In genomic region chr10:80893256-80893655, GRCh38 we compare ENCODE assay signal across 18 cellular contexts.
DNase-seq lines count a peak whose midpoint lies in the region; ATAC-seq and TF ChIP-seq lines count a peak whose summit lies in the region.
"Had no signal": no experiment of that assay in that cellular context is flagged by ENCODE, and none has a peak within 500 bp of the region (broad histone marks: within the 10 kb centered on the region; RNA-seq: fewer than 3 reads in every experiment).

No MANE protein-coding gene starts in this region.

- no peak for TF ChIP-seq POLR2A in right lobe of liver (IDR thresholded peaks at IDR 0.05)
- no peak for TF ChIP-seq POLR2A in spleen (IDR thresholded peaks at IDR 0.05)

- peak; percentile 22 for DNase-seq in activated CD4-positive, alpha-beta T cell treated with anti-CD3 and anti-CD28 coated beads, Interleukin-2, amount 10 ng/mL, durations not matched to agents 24 days and 14 days
- no peak for DNase-seq in activated CD4-positive, alpha-beta T cell treated with anti-CD3 and anti-CD28 coated beads for 36 hours
- DNase-seq in right lobe of liver (no peak), spleen (no peak), endodermal cell (no peak)
- DNase-seq: AML-193; Caco-2; Calu3; CD4-positive, alpha-beta T cell; CD8-positive, alpha-beta T cell; DMS79 treated with DMSO at 0.1 percent for 48 hours; GF-D8 had no signal

- H3K27me3 ChIP-seq in HUES6 (ENCODE audit: control insufficient read depth, insufficient read depth, low read length) (peaks cover 31% of the 10 kb centered on the region; the same call in 1 of the 2 replicates), right lobe of liver (no peaks in the 10 kb centered on the region), spleen (replicated peaks in 1 of 7) (no peaks in the 10 kb centered on the region), endodermal cell (ENCODE audit: control insufficient read depth, insufficient read depth, low read length, poor library complexity, severe bottlenecking) (no peaks in the 10 kb centered on the region)
- H3K27me3 ChIP-seq: BLaER1 treated with 17β-estradiol and CSF1 and Interleukin-3, amounts not matched to agents 10 nM and 100 nM had no signal

- no peak overlapping the region for H3K4me3 ChIP-seq in HUES6 (ENCODE audit: low read depth, low read length)
- H3K4me3 ChIP-seq in right lobe of liver, result no peak overlapping the region
- H3K4me3 ChIP-seq in spleen, result no peak overlapping the region
- H3K4me3 ChIP-seq in endodermal cell (ENCODE audit: low read length), result no peak overlapping the region
- H3K4me3 ChIP-seq: A549; BLaER1 treated with 17β-estradiol and CSF1 and Interleukin-3, amounts not matched to agents 10 nM and 100 nM had no signal

- H3K9me3 ChIP-seq in HUES6 (ENCODE audit: control insufficient read depth, insufficient read depth, low read depth, low read length) (no peaks in the 10 kb centered on the region), right lobe of liver (no peaks in the 10 kb centered on the region), spleen (no peaks in the 10 kb centered on the region), endodermal cell (ENCODE audit: control insufficient read depth, low read length) (no peaks in the 10 kb centered on the region)
- H3K9me3 ChIP-seq: A549; BLaER1 treated with 17β-estradiol and CSF1 and Interleukin-3, amounts not matched to agents 10 nM and 100 nM; Caco-2 had no signal

- no peaks in the 10 kb centered on the region for H3K36me3 Mint-ChIP-seq in activated CD4-positive, alpha-beta T cell treated with anti-CD3 and anti-CD28 coated beads, Interleukin-2, amount 10 ng/mL, durations not matched to agents 24 days and 14 days (ENCODE audit: low read depth)
- no peaks in the 10 kb centered on the region for H3K36me3 Mint-ChIP-seq in activated CD4-positive, alpha-beta T cell treated with anti-CD3 and anti-CD28 coated beads for 36 hours (ENCODE audit: low read depth)
- no peaks in the 10 kb centered on the region for H3K36me3 Mint-ChIP-seq in endodermal cell (ENCODE audit: low read depth)
- H3K36me3 Mint-ChIP-seq: CD8-positive, alpha-beta T cell had no signal

- H3K4me1 ChIP-seq in HUES6 (ENCODE audit: control insufficient read depth, insufficient read depth, low read length), result peaks cover 60% of the 10 kb centered on the region
- H3K4me1 ChIP-seq in right lobe of liver, result peaks cover 0 to 17% (median 0%) of the 10 kb centered on the region in 4 donors
- H3K4me1 ChIP-seq in spleen, result no peaks in the 10 kb centered on the region
- H3K4me1 ChIP-seq in endodermal cell (ENCODE audit: control insufficient read depth, insufficient read depth, low read length), result peaks cover 11% of the 10 kb centered on the region
- H3K4me1 ChIP-seq: A549, Caco-2 had no signal

- H3K36me3 ChIP-seq in HUES6 (ENCODE audit: control insufficient read depth, insufficient read depth, low read length) (no peaks in the 10 kb centered on the region), right lobe of liver (no peaks in the 10 kb centered on the region), spleen (no peaks in the 10 kb centered on the region), endodermal cell (ENCODE audit: control insufficient read depth, insufficient read depth, low read length) (no peaks in the 10 kb centered on the region)
- H3K36me3 ChIP-seq: BLaER1 treated with 17β-estradiol and CSF1 and Interleukin-3, amounts not matched to agents 10 nM and 100 nM had no signal

- no peaks in the 10 kb centered on the region for H3K4me1 Mint-ChIP-seq in activated CD4-positive, alpha-beta T cell treated with anti-CD3 and anti-CD28 coated beads, Interleukin-2, amount 10 ng/mL, durations not matched to agents 24 days and 14 days
- H3K4me1 Mint-ChIP-seq in activated CD4-positive, alpha-beta T cell treated with anti-CD3 and anti-CD28 coated beads for 36 hours, result no peaks in the 10 kb centered on the region
- H3K4me1 Mint-ChIP-seq in endodermal cell, result peaks cover 16% of the 10 kb centered on the region
- H3K4me1 Mint-ChIP-seq: B cell had no signal

- no peak for ATAC-seq in activated CD4-positive, alpha-beta T cell treated with anti-CD3 and anti-CD28 coated beads for 36 hours
- peak; percentile 34 to 67 (median 39) for ATAC-seq in right lobe of liver
- ATAC-seq: A549; CD8-positive, alpha-beta T cell had no signal

- POLR2A ChIA-PET in activated CD4-positive, alpha-beta T cell treated with anti-CD3 and anti-CD28 coated beads for 36 hours (lab: Charles Lee), result interaction anchor here (0.6 kb wide), 1 partner anchor 16 kb away, joined by 3 read pairs; no protein-coding TSS in a partner anchor

- H3K27ac Mint-ChIP-seq in activated CD4-positive, alpha-beta T cell treated with anti-CD3 and anti-CD28 coated beads, Interleukin-2, amount 10 ng/mL, durations not matched to agents 24 days and 14 days, result no peak overlapping the region
- no peak overlapping the region for H3K27ac Mint-ChIP-seq in activated CD4-positive, alpha-beta T cell treated with anti-CD3 and anti-CD28 coated beads for 36 hours
- no peak overlapping the region for H3K27ac Mint-ChIP-seq in endodermal cell
- H3K27ac Mint-ChIP-seq: B cell; CD4-positive, alpha-beta T cell; CD8-positive, alpha-beta T cell had no signal

- H3K4me3 Mint-ChIP-seq in activated CD4-positive, alpha-beta T cell treated with anti-CD3 and anti-CD28 coated beads, Interleukin-2, amount 10 ng/mL, durations not matched to agents 24 days and 14 days, result no peak overlapping the region
- H3K4me3 Mint-ChIP-seq in activated CD4-positive, alpha-beta T cell treated with anti-CD3 and anti-CD28 coated beads for 36 hours, result no peak overlapping the region
- no peak overlapping the region for H3K4me3 Mint-ChIP-seq in endodermal cell
- H3K4me3 Mint-ChIP-seq: B cell; CD4-positive, alpha-beta T cell; CD8-positive, alpha-beta T cell had no signal

- CTCF ChIA-PET in activated CD4-positive, alpha-beta T cell treated with anti-CD3 and anti-CD28 coated beads for 36 hours (lab: Charles Lee), result no interaction called here

- 22% methylated on average over 3 of the region's 5 CpGs for WGBS in right lobe of liver (ENCODE audit: insufficient coverage, low coverage, low lambda C conversion rate, missing lambda C conversion rate)
- 80 to 95% (median 87%) methylated on average over 5 of the region's 5 CpGs for WGBS in spleen, 5 donors
- 98% methylated on average over 5 of the region's 5 CpGs; no CpG with 5 or more reads in 1 of the 2 experiments for WGBS in endodermal cell (ENCODE audit: insufficient coverage in 1 of 2, insufficient read length in 1 of 2), 2 experiments

- intact Hi-C loops in activated CD4-positive, alpha-beta T cell treated with anti-CD3 and anti-CD28 coated beads, Interleukin-2, amount 10 ng/mL, durations not matched to agents 24 days and 14 days (cut with micrococcal nuclease), result no loop called here
- intact Hi-C loops in activated CD4-positive, alpha-beta T cell treated with anti-CD3 and anti-CD28 coated beads for 36 hours (cut with DNase I, micrococcal nuclease), result no loop called here
- intact Hi-C loops in right lobe of liver (cut with DNase I) (no loop called here), spleen (cut with DNase I; ENCODE audit: low total_unique reads) (no loop called here)

- no peaks in the 10 kb centered on the region for H3K9me3 Mint-ChIP-seq in activated CD4-positive, alpha-beta T cell treated with anti-CD3 and anti-CD28 coated beads, Interleukin-2, amount 10 ng/mL, durations not matched to agents 24 days and 14 days
- H3K9me3 Mint-ChIP-seq in activated CD4-positive, alpha-beta T cell treated with anti-CD3 and anti-CD28 coated beads for 36 hours (ENCODE audit: low read depth), result no peaks in the 10 kb centered on the region
- no peaks in the 10 kb centered on the region for H3K9me3 Mint-ChIP-seq in endodermal cell
- H3K9me3 Mint-ChIP-seq: CD4-positive, alpha-beta T cell; CD8-positive, alpha-beta T cell had no signal

- TF ChIP-seq CTCF in right lobe of liver (IDR thresholded peaks at IDR 0.05), result no peak
- no peak for TF ChIP-seq CTCF in spleen (IDR thresholded peaks at IDR 0.05 in 8 of 11, conservative IDR thresholded peaks at IDR 0.05 in 3 of 11)
- TF ChIP-seq CTCF in endodermal cell (conservative IDR thresholded peaks at IDR 0.05), result no peak

- peak overlapping the region; percentile 89; the same call in 1 of the 2 replicates for H3K27ac ChIP-seq in HUES6 (ENCODE audit: low read depth, low read length)
- peak overlapping the region in 1 of 3 donors; percentile 15 for H3K27ac ChIP-seq in right lobe of liver
- no peak overlapping the region for H3K27ac ChIP-seq in spleen
- H3K27ac ChIP-seq in endodermal cell (ENCODE audit: low read depth, low read length), result no peak overlapping the region
- H3K27ac ChIP-seq: 22Rv1; A549; BLaER1 treated with 17β-estradiol and CSF1 and Interleukin-3, amounts not matched to agents 10 nM and 100 nM; C4-2B had no signal

- no peaks in the 10 kb centered on the region for H3K27me3 Mint-ChIP-seq in activated CD4-positive, alpha-beta T cell treated with anti-CD3 and anti-CD28 coated beads, Interleukin-2, amount 10 ng/mL, durations not matched to agents 24 days and 14 days
- no peaks in the 10 kb centered on the region for H3K27me3 Mint-ChIP-seq in activated CD4-positive, alpha-beta T cell treated with anti-CD3 and anti-CD28 coated beads for 36 hours
- peaks cover 13% of the 10 kb centered on the region for H3K27me3 Mint-ChIP-seq in endodermal cell (ENCODE audit: insufficient read depth)
- H3K27me3 Mint-ChIP-seq: B cell; CD4-positive, alpha-beta T cell had no signal

- H3K9ac ChIP-seq in HUES6 (ENCODE audit: low read length) (no peak overlapping the region), endodermal cell (ENCODE audit: extremely low read depth, low read length, poor library complexity, severe bottlenecking) (no peak overlapping the region)
- H3K9ac ChIP-seq: BLaER1 treated with 17β-estradiol and CSF1 and Interleukin-3, amounts not matched to agents 10 nM and 100 nM had no signal
